1 cellular context compared by ENCODE assay signal in the genomic region with DNA sequence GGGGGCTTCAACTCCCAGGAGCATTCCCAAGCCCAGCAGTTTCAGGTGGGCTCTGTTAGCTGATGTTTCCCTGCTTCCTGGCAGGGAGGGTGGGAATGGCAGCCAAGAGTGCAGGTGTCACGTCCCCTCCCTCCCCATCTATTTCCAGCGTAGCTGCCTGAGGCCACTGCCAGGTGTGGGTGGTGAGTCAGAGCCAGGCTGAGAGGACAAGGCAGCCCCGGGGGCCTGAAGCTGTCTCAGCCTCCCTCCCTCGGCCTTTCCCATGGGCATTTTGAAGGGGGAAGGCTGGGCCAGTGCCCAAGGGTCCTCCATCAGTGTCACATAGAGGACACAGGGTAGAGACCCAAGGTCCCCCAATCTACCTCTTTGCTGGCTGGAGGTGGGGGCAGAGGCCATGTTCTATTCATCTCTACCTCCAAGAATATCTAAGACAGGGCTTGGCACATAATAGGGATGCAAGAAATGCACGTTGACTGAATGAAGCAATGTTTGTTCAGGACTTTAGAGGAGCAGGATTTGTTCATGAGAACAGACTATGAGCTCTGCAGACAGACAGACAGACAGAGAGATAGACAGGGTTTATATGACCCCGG.
TF ChIP-seq lines count a peak whose summit lies in the region.

No MANE protein-coding gene starts in this region.

TF ChIP-seq in HepG2, 621 proteins besides CTCF, POLR2A, EP300 and RAD21 (continues in another document):
- no peak for TF ChIP-seq ARID4A (CRISPR knock-in tag; IDR thresholded peaks at IDR 0.05; ENCODE audit: borderline replicate concordance)
- TF ChIP-seq XBP1 (CRISPR knock-in tag; IDR thresholded peaks at IDR 0.05): no peak
- no peak for TF ChIP-seq HNRNPH1 (optimal IDR thresholded peaks at IDR 0.05; ENCODE audit: low read depth, low read length)
- TF ChIP-seq, protein P1, sequence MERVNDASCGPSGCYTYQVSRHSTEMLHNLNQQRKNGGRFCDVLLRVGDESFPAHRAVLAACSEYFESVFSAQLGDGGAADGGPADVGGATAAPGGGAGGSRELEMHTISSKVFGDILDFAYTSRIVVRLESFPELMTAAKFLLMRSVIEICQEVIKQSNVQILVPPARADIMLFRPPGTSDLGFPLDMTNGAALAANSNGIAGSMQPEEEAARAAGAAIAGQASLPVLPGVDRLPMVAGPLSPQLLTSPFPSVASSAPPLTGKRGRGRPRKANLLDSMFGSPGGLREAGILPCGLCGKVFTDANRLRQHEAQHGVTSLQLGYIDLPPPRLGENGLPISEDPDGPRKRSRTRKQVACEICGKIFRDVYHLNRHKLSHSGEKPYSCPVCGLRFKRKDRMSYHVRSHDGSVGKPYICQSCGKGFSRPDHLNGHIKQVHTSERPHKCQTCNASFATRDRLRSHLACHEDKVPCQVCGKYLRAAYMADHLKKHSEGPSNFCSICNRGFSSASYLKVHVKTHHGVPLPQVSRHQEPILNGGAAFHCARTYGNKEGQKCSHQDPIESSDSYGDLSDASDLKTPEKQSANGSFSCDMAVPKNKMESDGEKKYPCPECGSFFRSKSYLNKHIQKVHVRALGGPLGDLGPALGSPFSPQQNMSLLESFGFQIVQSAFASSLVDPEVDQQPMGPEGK (CRISPR knock-in tag; IDR thresholded peaks at IDR 0.05): 0 out of 2 replicates have a peak, but pooled peaks have one; percentile 34
- no peak for TF ChIP-seq ELF4 (CRISPR knock-in tag; IDR thresholded peaks at IDR 0.05; ENCODE audit: borderline replicate concordance)
- no peak for TF ChIP-seq POLR2AphosphoS2 (IDR thresholded peaks at IDR 0.05; ENCODE audit: low read depth, low read length)
- TF ChIP-seq CREB3 (CRISPR knock-in tag; IDR thresholded peaks at IDR 0.05): no peak
- no peak for TF ChIP-seq MBD4 (IDR thresholded peaks at IDR 0.05; ENCODE audit: borderline replicate concordance, low read length)
- TF ChIP-seq NBN (conservative IDR thresholded peaks at IDR 0.05): no peak
- TF ChIP-seq SAP130 (CRISPR knock-in tag; IDR thresholded peaks at IDR 0.05; ENCODE audit: low read depth): 0 out of 2 replicates have a peak, but pooled peaks have one; percentile 23
- TF ChIP-seq ZNF430 (CRISPR knock-in tag; IDR thresholded peaks at IDR 0.05): no peak
- no peak for TF ChIP-seq BORCS8-MEF2B (CRISPR knock-in tag; IDR thresholded peaks at IDR 0.05)
- TF ChIP-seq ARHGAP35 (CRISPR knock-in tag; IDR thresholded peaks at IDR 0.05; ENCODE audit: borderline replicate concordance): no peak
- TF ChIP-seq POGZ (CRISPR knock-in tag; IDR thresholded peaks at IDR 0.05): no peak
- peak; percentile 10; the same call in 1 of the 2 replicates for TF ChIP-seq FOXA3 (CRISPR knock-in tag; IDR thresholded peaks at IDR 0.05)
- TF ChIP-seq SYNCRIP (IDR thresholded peaks at IDR 0.05; ENCODE audit: insufficient read depth, low read depth, low read length): no peak
- TF ChIP-seq TGIF2 (CRISPR knock-in tag; IDR thresholded peaks at IDR 0.05): no peak
- TF ChIP-seq ZNF597 (CRISPR knock-in tag; IDR thresholded peaks at IDR 0.05): no peak
- TF ChIP-seq ZNF839 (CRISPR knock-in tag; IDR thresholded peaks at IDR 0.05; ENCODE audit: borderline replicate concordance): no peak
- peak; percentile 5; the same call in 1 of the 2 replicates for TF ChIP-seq CEBPB (IDR thresholded peaks at IDR 0.05; ENCODE audit: borderline replicate concordance, low read depth, low read length)
- peak; percentile 86 for TF ChIP-seq FOSL2 (CRISPR knock-in tag; IDR thresholded peaks at IDR 0.05)
- TF ChIP-seq ZNF17 (CRISPR knock-in tag; IDR thresholded peaks at IDR 0.05): no peak
- no peak for TF ChIP-seq ZNF33A (CRISPR knock-in tag; IDR thresholded peaks at IDR 0.05; ENCODE audit: borderline replicate concordance)
- TF ChIP-seq CHCHD3 (CRISPR knock-in tag; IDR thresholded peaks at IDR 0.05): no peak
- no peak for TF ChIP-seq ZNF3 (CRISPR knock-in tag; IDR thresholded peaks at IDR 0.05)
- no peak for TF ChIP-seq FOXA1 (IDR thresholded peaks at IDR 0.05)
- TF ChIP-seq FOXA1 (CRISPR knock-in tag; IDR thresholded peaks at IDR 0.05): peak; percentile 21; the same call in 1 of the 2 replicates
- TF ChIP-seq ZC3H13 (CRISPR knock-in tag; IDR thresholded peaks at IDR 0.05): no peak
- no peak for TF ChIP-seq ZNF337 (CRISPR knock-in tag; IDR thresholded peaks at IDR 0.05; ENCODE audit: borderline replicate concordance, low read depth)
- no peak for TF ChIP-seq ZNF674 (CRISPR knock-in tag; IDR thresholded peaks at IDR 0.05; ENCODE audit: low read depth)
- TF ChIP-seq, protein P2, sequence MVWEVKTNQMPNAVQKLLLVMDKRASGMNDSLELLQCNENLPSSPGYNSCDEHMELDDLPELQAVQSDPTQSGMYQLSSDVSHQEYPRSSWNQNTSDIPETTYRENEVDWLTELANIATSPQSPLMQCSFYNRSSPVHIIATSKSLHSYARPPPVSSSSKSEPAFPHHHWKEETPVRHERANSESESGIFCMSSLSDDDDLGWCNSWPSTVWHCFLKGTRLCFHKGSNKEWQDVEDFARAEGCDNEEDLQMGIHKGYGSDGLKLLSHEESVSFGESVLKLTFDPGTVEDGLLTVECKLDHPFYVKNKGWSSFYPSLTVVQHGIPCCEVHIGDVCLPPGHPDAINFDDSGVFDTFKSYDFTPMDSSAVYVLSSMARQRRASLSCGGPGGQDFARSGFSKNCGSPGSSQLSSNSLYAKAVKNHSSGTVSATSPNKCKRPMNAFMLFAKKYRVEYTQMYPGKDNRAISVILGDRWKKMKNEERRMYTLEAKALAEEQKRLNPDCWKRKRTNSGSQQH (CRISPR knock-in tag; IDR thresholded peaks at IDR 0.05; ENCODE audit: low read depth): no peak
- TF ChIP-seq ZNF275 (CRISPR knock-in tag; IDR thresholded peaks at IDR 0.05; ENCODE audit: borderline replicate concordance): no peak
- TF ChIP-seq TMF1 (CRISPR knock-in tag; IDR thresholded peaks at IDR 0.05; ENCODE audit: low read depth): no peak
- TF ChIP-seq KDM3A (CRISPR knock-in tag; IDR thresholded peaks at IDR 0.05; ENCODE audit: low read depth): no peak
- no peak for TF ChIP-seq ZNF121 (CRISPR knock-in tag; IDR thresholded peaks at IDR 0.05)
- TF ChIP-seq PHF20 (CRISPR knock-in tag; IDR thresholded peaks at IDR 0.05): no peak
- TF ChIP-seq ZKSCAN1 (IDR thresholded peaks at IDR 0.05; ENCODE audit: low read length): peak; percentile 57; the same call in 1 of the 2 replicates
- no peak for TF ChIP-seq TEF (CRISPR knock-in tag; IDR thresholded peaks at IDR 0.05)
- TF ChIP-seq, protein P3, sequence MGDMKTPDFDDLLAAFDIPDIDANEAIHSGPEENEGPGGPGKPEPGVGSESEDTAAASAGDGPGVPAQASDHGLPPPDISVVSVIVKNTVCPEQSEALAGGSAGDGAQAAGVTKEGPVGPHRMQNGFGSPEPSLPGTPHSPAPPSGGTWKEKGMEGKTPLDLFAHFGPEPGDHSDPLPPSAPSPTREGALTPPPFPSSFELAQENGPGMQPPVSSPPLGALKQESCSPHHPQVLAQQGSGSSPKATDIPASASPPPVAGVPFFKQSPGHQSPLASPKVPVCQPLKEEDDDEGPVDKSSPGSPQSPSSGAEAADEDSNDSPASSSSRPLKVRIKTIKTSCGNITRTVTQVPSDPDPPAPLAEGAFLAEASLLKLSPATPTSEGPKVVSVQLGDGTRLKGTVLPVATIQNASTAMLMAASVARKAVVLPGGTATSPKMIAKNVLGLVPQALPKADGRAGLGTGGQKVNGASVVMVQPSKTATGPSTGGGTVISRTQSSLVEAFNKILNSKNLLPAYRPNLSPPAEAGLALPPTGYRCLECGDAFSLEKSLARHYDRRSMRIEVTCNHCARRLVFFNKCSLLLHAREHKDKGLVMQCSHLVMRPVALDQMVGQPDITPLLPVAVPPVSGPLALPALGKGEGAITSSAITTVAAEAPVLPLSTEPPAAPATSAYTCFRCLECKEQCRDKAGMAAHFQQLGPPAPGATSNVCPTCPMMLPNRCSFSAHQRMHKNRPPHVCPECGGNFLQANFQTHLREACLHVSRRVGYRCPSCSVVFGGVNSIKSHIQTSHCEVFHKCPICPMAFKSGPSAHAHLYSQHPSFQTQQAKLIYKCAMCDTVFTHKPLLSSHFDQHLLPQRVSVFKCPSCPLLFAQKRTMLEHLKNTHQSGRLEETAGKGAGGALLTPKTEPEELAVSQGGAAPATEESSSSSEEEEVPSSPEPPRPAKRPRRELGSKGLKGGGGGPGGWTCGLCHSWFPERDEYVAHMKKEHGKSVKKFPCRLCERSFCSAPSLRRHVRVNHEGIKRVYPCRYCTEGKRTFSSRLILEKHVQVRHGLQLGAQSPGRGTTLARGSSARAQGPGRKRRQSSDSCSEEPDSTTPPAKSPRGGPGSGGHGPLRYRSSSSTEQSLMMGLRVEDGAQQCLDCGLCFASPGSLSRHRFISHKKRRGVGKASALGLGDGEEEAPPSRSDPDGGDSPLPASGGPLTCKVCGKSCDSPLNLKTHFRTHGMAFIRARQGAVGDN (CRISPR knock-in tag; IDR thresholded peaks at IDR 0.05): peak; percentile 54
- no peak for TF ChIP-seq GRHL1 (CRISPR knock-in tag; conservative IDR thresholded peaks at IDR 0.05)
- no peak for TF ChIP-seq MEF2D (CRISPR knock-in tag; IDR thresholded peaks at IDR 0.05)
- TF ChIP-seq ARID2 (CRISPR knock-in tag; IDR thresholded peaks at IDR 0.05; ENCODE audit: borderline replicate concordance): no peak
- no peak for TF ChIP-seq HNRNPUL1 (IDR thresholded peaks at IDR 0.05; ENCODE audit: low read depth, low read length)
